ENCODE assay signal across 1 cellular context in genomic region chr1:154954541-154954940, GRCh38.
TF ChIP-seq lines count a peak whose summit lies in the region.

No MANE protein-coding gene starts in this region.

TF ChIP-seq in IMR-90, 13 proteins besides CTCF, POLR2A, EP300 and RAD21 (continued from another document):
- TF ChIP-seq MAZ (IDR thresholded peaks at IDR 0.05; ENCODE audit: borderline replicate concordance, low read depth, low read length) (no peak), ELK1 (IDR thresholded peaks at IDR 0.05; ENCODE audit: borderline replicate concordance, low read depth, low read length) (no peak), MXI1 (IDR thresholded peaks at IDR 0.05; ENCODE audit: borderline replicate concordance, low read depth, low read length) (no peak), CEBPB (IDR thresholded peaks at IDR 0.05; ENCODE audit: low read depth, low read length) (no peak), USF2 (IDR thresholded peaks at IDR 0.05; ENCODE audit: low read depth, low read length) (no peak), BHLHE40 (IDR thresholded peaks at IDR 0.05; ENCODE audit: low read depth, low read length) (no peak), NFE2L2 (IDR thresholded peaks at IDR 0.05; ENCODE audit: low read depth, low read length) (no peak), CHD1 (IDR thresholded peaks at IDR 0.05; ENCODE audit: low read depth, low read length) (no peak), FOS (IDR thresholded peaks at IDR 0.05; ENCODE audit: low read depth, low read length) (no peak), RFX5 (IDR thresholded peaks at IDR 0.05; ENCODE audit: low read depth, low read length) (no peak), SMC3 (IDR thresholded peaks at IDR 0.05; ENCODE audit: low read depth, low read length) (no peak), MAFK (IDR thresholded peaks at IDR 0.05; ENCODE audit: low read depth, low read length) (no peak)
